In the genomic region with DNA sequence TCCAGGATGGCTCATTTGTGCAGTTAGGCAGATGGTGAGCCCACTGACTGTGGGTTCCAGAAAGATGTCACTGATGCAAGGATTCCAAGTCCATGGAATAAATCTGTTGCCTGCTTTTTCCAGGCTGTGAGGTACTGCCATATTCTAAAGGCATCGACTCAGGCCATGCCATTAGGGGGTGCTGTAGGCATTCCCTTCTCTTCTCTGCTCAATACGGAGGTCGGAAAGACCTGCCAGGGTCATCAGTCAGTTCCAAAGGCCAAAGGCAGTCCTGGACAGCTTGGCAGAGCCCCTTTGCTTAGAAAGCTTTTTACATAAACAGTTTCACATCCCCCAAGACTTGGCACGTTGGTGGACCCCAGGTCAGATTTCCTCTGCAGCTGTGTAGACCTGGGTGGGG, we compare ENCODE assay signal across 1 cellular context.
A peak's percentile ranks its signal among the peaks of the same experiment; 100 is the strongest.
TF ChIP-seq lines count a peak whose summit lies in the region.

No MANE protein-coding gene starts in this region.

TF ChIP-seq in HepG2, 621 proteins besides CTCF, POLR2A, EP300 and RAD21 (continued from another document and continues in another):
- peak; percentile 44; the same call in 1 of the 2 replicates for TF ChIP-seq ELF3 (CRISPR knock-in tag; IDR thresholded peaks at IDR 0.05)
- TF ChIP-seq, protein P1, sequence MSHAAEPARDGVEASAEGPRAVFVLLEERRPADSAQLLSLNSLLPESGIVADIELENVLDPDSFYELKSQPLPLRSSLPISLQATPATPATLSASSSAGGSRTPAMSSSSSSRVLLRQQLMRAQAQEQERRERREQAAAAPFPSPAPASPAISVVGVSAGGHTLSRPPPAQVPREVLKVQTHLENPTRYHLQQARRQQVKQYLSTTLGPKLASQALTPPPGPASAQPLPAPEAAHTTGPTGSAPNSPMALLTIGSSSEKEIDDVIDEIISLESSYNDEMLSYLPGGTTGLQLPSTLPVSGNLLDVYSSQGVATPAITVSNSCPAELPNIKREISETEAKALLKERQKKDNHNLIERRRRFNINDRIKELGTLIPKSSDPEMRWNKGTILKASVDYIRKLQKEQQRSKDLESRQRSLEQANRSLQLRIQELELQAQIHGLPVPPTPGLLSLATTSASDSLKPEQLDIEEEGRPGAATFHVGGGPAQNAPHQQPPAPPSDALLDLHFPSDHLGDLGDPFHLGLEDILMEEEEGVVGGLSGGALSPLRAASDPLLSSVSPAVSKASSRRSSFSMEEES (CRISPR knock-in tag; IDR thresholded peaks at IDR 0.05), result 0 out of 2 replicates have a peak, but pooled peaks have one; percentile 18
- peak; percentile 62 for TF ChIP-seq THAP11 (CRISPR knock-in tag; IDR thresholded peaks at IDR 0.05)
- TF ChIP-seq HMGXB4 (CRISPR knock-in tag; IDR thresholded peaks at IDR 0.05; ENCODE audit: borderline replicate concordance in 1 of 2, low read depth in 1 of 2), result peak; percentile 52 to 81; a peak in 3 of 4 replicates
- 0 out of 2 replicates have a peak, but pooled peaks have one; percentile 36 for TF ChIP-seq ZNF782 (CRISPR knock-in tag; IDR thresholded peaks at IDR 0.05; ENCODE audit: borderline replicate concordance)
- TF ChIP-seq AFF4 (CRISPR knock-in tag; IDR thresholded peaks at IDR 0.05), result no peak
- TF ChIP-seq FOXJ3 (CRISPR knock-in tag; IDR thresholded peaks at IDR 0.05; ENCODE audit: borderline replicate concordance), result 0 out of 2 replicates have a peak, but pooled peaks have one; percentile 34
- no peak for TF ChIP-seq ZNF569 (CRISPR knock-in tag; IDR thresholded peaks at IDR 0.05; ENCODE audit: borderline replicate concordance)
- TF ChIP-seq ZNF253 (CRISPR knock-in tag; IDR thresholded peaks at IDR 0.05; ENCODE audit: borderline replicate concordance), result no peak
- peak; percentile 35; the same call in 1 of the 2 replicates for TF ChIP-seq RXRA (CRISPR knock-in tag; IDR thresholded peaks at IDR 0.05)
- TF ChIP-seq MTF2 (CRISPR knock-in tag; IDR thresholded peaks at IDR 0.05; ENCODE audit: borderline replicate concordance), result no peak
- TF ChIP-seq, protein P2, sequence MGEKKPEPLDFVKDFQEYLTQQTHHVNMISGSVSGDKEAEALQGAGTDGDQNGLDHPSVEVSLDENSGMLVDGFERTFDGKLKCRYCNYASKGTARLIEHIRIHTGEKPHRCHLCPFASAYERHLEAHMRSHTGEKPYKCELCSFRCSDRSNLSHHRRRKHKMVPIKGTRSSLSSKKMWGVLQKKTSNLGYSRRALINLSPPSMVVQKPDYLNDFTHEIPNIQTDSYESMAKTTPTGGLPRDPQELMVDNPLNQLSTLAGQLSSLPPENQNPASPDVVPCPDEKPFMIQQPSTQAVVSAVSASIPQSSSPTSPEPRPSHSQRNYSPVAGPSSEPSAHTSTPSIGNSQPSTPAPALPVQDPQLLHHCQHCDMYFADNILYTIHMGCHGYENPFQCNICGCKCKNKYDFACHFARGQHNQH (CRISPR knock-in tag; IDR thresholded peaks at IDR 0.05), result peak; percentile 59; the same call in 1 of the 2 replicates
- TF ChIP-seq ZNF580 (CRISPR knock-in tag; IDR thresholded peaks at IDR 0.05; ENCODE audit: borderline replicate concordance, low read depth), result peak; percentile 73; the same call in 1 of the 2 replicates
- TF ChIP-seq JUN (CRISPR knock-in tag; IDR thresholded peaks at IDR 0.05), result no peak
- 0 out of 2 replicates have a peak, but pooled peaks have one; percentile 43 for TF ChIP-seq ZNF607 (CRISPR knock-in tag; IDR thresholded peaks at IDR 0.05; ENCODE audit: borderline replicate concordance)
- TF ChIP-seq, protein P3, sequence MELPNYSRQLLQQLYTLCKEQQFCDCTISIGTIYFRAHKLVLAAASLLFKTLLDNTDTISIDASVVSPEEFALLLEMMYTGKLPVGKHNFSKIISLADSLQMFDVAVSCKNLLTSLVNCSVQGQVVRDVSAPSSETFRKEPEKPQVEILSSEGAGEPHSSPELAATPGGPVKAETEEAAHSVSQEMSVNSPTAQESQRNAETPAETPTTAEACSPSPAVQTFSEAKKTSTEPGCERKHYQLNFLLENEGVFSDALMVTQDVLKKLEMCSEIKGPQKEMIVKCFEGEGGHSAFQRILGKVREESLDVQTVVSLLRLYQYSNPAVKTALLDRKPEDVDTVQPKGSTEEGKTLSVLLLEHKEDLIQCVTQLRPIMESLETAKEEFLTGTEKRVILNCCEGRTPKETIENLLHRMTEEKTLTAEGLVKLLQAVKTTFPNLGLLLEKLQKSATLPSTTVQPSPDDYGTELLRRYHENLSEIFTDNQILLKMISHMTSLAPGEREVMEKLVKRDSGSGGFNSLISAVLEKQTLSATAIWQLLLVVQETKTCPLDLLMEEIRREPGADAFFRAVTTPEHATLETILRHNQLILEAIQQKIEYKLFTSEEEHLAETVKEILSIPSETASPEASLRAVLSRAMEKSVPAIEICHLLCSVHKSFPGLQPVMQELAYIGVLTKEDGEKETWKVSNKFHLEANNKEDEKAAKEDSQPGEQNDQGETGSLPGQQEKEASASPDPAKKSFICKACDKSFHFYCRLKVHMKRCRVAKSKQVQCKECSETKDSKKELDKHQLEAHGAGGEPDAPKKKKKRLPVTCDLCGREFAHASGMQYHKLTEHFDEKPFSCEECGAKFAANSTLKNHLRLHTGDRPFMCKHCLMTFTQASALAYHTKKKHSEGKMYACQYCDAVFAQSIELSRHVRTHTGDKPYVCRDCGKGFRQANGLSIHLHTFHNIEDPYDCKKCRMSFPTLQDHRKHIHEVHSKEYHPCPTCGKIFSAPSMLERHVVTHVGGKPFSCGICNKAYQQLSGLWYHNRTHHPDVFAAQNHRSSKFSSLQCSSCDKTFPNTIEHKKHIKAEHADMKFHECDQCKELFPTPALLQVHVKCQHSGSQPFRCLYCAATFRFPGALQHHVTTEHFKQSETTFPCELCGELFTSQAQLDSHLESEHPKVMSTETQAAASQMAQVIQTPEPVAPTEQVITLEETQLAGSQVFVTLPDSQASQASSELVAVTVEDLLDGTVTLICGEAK (IDR thresholded peaks at IDR 0.05), result no peak
- TF ChIP-seq, protein P3 (CRISPR knock-in tag; IDR thresholded peaks at IDR 0.05), result no peak
- TF ChIP-seq ATF7 (IDR thresholded peaks at IDR 0.05), result no peak
- no peak for TF ChIP-seq ATF7 (CRISPR knock-in tag; IDR thresholded peaks at IDR 0.05)
- TF ChIP-seq MIER2 (CRISPR knock-in tag; IDR thresholded peaks at IDR 0.05), result 0 out of 2 replicates have a peak, but pooled peaks have one; percentile 38
- TF ChIP-seq, protein P4, sequence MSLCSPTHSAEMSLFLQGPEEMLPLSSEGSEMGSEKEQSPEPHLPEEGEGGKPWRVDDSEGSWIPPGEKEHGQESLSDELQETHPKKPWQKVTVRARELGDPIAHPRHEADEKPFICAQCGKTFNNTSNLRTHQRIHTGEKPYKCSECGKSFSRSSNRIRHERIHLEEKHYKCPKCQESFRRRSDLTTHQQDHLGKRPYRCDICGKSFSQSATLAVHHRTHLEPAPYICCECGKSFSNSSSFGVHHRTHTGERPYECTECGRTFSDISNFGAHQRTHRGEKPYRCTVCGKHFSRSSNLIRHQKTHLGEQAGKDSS (CRISPR knock-in tag; IDR thresholded peaks at IDR 0.05; ENCODE audit: borderline replicate concordance, low read depth), result peak; percentile 36; the same call in 1 of the 2 replicates
- TF ChIP-seq HDAC2 (CRISPR knock-in tag; IDR thresholded peaks at IDR 0.05), result peak; percentile 43; the same call in 1 of the 2 replicates
- TF ChIP-seq HNF1B (CRISPR knock-in tag; IDR thresholded peaks at IDR 0.05), result no peak
- TF ChIP-seq CHD4 (IDR thresholded peaks at IDR 0.05; ENCODE audit: borderline replicate concordance, low read length), result no peak
- TF ChIP-seq KDM3A (CRISPR knock-in tag; IDR thresholded peaks at IDR 0.05; ENCODE audit: low read depth), result peak; percentile 76; the same call in 1 of the 2 replicates
- TF ChIP-seq TBL1XR1 (IDR thresholded peaks at IDR 0.05; ENCODE audit: borderline replicate concordance, low read length, partially characterized antibody), result peak; percentile 29
- no peak for TF ChIP-seq KMT2B (CRISPR knock-in tag; IDR thresholded peaks at IDR 0.05)
- 0 out of 2 replicates have a peak, but pooled peaks have one; percentile 58 for TF ChIP-seq CBFB (CRISPR knock-in tag; IDR thresholded peaks at IDR 0.05)
- no peak for TF ChIP-seq SOX6 (IDR thresholded peaks at IDR 0.05)
- TF ChIP-seq SOX6 (CRISPR knock-in tag; IDR thresholded peaks at IDR 0.05), result 0 out of 2 replicates have a peak, but pooled peaks have one; percentile 11
- no peak for TF ChIP-seq SP2 (CRISPR knock-in tag; IDR thresholded peaks at IDR 0.05)
- peak; percentile 63 for TF ChIP-seq SAP130 (CRISPR knock-in tag; IDR thresholded peaks at IDR 0.05; ENCODE audit: low read depth)
